Comparison of ENCODE assay signal across 13 cellular contexts in the genomic region with DNA sequence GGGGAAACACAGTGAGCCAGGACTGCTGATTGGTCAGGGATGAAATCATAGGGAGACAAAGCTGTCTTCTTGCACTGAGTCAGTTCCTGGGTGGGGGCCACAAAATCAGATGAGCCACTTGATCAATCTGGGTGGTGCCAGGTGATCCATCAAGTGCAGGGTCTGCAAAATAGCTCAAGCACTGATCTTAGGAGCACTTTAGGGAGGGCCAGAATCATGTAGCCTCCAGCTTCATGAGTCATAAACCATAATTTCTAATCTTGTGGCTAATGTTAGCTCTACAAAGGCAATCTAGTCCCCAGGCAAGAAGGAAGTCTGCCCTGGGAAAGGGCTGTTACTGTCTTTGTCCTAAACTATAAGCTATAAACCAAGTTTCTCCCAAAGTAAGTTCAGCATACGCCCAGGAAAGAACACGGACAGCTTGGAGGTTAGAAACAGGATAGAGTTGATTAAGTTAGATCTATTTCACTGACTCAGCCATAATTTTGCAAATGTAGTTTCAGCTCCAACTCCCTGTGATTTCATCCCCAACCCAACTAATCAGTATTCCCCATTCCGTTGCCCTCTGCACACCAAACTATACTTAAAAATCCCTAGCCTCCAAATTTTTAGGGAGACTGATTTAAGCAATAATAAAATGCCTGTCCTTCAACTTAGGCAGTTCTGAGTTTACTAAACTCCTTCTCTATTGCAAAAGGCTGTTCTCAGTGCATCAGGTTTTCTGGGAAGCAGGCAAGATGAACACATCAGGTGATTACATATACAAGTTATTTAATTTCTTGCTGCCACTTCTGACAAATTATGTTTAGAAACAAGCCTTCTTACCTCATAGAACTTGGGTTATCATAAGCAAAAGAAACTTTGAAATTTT.
DNase-seq lines count a peak whose midpoint lies in the region; ATAC-seq and TF ChIP-seq lines count a peak whose summit lies in the region.
"Had no signal": no experiment of that assay in that cellular context is flagged by ENCODE, and none has a peak within 500 bp of the region (broad histone marks: within the 10 kb centered on the region; RNA-seq: fewer than 3 reads in every experiment).

No MANE protein-coding gene starts in this region.

- H3K4me3 ChIP-seq in NB4 (ENCODE audit: low read depth, low read length) (no peak overlapping the region), cardiac fibroblast (replicated peaks in 1 of 2; ENCODE audit: low read depth in 2 of 2, low read length in 2 of 2) (no peak overlapping the region), right lobe of liver (no peak overlapping the region)

- ATAC-seq in right lobe of liver, result peak in 3 of 4 donors; percentile 51 to 59 (median 53)
- no peak for ATAC-seq in HG03342 (IDR thresholded peaks at IDR 0.05; ENCODE audit: unreplicated experiment)
- no peak for ATAC-seq in HG02623 (IDR thresholded peaks at IDR 0.05; ENCODE audit: unreplicated experiment)

- DNase-seq in Daoy (ENCODE audit: low read depth) (peak; percentile 42), NB4 (ENCODE audit: low read depth) (peak; percentile 3), cardiac fibroblast (ENCODE audit: low read depth in 2 of 2) (peak; percentile 25 to 33), right lobe of liver (no peak), mesenteric fat pad (ENCODE audit: low spot score) (no peak), NOMO-1 treated with dmso at 0.1 percent for 144 hours (lab: John Stamatoyannopoulos, UW; ENCODE audit: unreplicated experiment) (no peak)
- DNase-seq: activated effector memory CD4-positive, alpha-beta T cell treated with Interleukin-2 at 50 U/mL for 16 hours; left cardiac atrium; NCI-H146; NCI-H774; stimulated activated CD4-positive, alpha-beta T cell treated with anti-CD3 and anti-CD28 coated beads, Interleukin-15, amount 100 ng/mL, for 24 hours had no signal

- TF ChIP-seq CTCF in NB4 (IDR thresholded peaks at IDR 0.05; ENCODE audit: low read depth, low read length), result no peak
- TF ChIP-seq CTCF in cardiac fibroblast (IDR thresholded peaks at IDR 0.05; ENCODE audit: low read depth, low read length), result no peak
- TF ChIP-seq CTCF in right lobe of liver (IDR thresholded peaks at IDR 0.05), result no peak

- TF ChIP-seq POLR2A in NB4 (IDR thresholded peaks at IDR 0.05; ENCODE audit: extremely low read depth, insufficient read length), result no peak
- TF ChIP-seq POLR2A in right lobe of liver (IDR thresholded peaks at IDR 0.05), result no peak

- H3K4me1 ChIP-seq in right lobe of liver, result peaks cover 0 to 28% (median 9%) of the 10 kb centered on the region in 4 donors

- H3K27ac ChIP-seq in right lobe of liver, result peak overlapping the region in 2 of 3 donors; percentile 82 to 91

- 28% methylated on average over 3 of the region's 3 CpGs for WGBS in right lobe of liver (ENCODE audit: insufficient coverage, low coverage, low lambda C conversion rate, missing lambda C conversion rate)

- intact Hi-C loops in right lobe of liver (cut with DNase I), result no loop called here

- H3K36me3 ChIP-seq in right lobe of liver, result no peaks in the 10 kb centered on the region

- H3K27me3 ChIP-seq in right lobe of liver, result no peaks in the 10 kb centered on the region

- no peaks in the 10 kb centered on the region for H3K9me3 ChIP-seq in right lobe of liver

Comparison
In these comparisons a context has a peak if more than half of its experiments do, and no peak if none do; other contexts are left out.
1. DNase-seq: peak in Daoy (single experiment), NB4 (single experiment) and cardiac fibroblast (2 of 2); none in right lobe of liver (0 of 3), mesenteric fat pad (single experiment) and NOMO-1 treated with dmso at 0.1 percent for 144 hours (single experiment).
2. ATAC-seq: peak in right lobe of liver (3 of 4); none in HG03342 (single experiment) and HG02623 (single experiment).